22 cellular contexts compared by ENCODE assay signal in genomic region chr17:83004791-83005380, GRCh38.
A peak's percentile ranks its signal among the peaks of the same experiment; 100 is the strongest.
DNase-seq lines count a peak whose midpoint lies in the region; ATAC-seq, FAIRE-seq and TF ChIP-seq lines count a peak whose summit lies in the region.
"Had no signal": no experiment of that assay in that cellular context is flagged by ENCODE, and none has a peak within 500 bp of the region (broad histone marks: within the 10 kb centered on the region; RNA-seq: fewer than 3 reads in every experiment).

No MANE protein-coding gene starts in this region.

- H3K4me2 ChIP-seq in osteoblast (ENCODE audit: insufficient read depth, low read length), result no peak overlapping the region
- H3K4me2 ChIP-seq: BLaER1 had no signal

- no peak for DNase-seq in activated T-cell treated with anti-CD3 and anti-CD28 coated beads, Interleukin-2, amount 50 U/mL, for 24 hours
- no peak for DNase-seq in activated T-cell treated with anti-CD3 and anti-CD28 coated beads, Interleukin-2, amount 50 U/mL, for 72 hours
- DNase-seq in GM12891 (ENCODE audit: insufficient read length, low spot score), result peak; percentile 7
- DNase-seq in RWPE2 (ENCODE audit: low spot score), result peak; percentile 56
- DNase-seq in osteoblast (ENCODE audit: insufficient read length, low spot score, missing footprints), result peak; percentile 68
- no peak for DNase-seq in progenitor cell of endocrine pancreas (ENCODE audit: low spot score, unreplicated experiment)
- no peak for DNase-seq in islet precursor cell
- DNase-seq in stimulated activated CD4-positive, alpha-beta T cell treated with anti-CD3 and anti-CD28 coated beads, Interleukin-4, amount 100 ng/mL, for 4 hours, result no peak
- DNase-seq: CD4-positive, CD25-positive, alpha-beta regulatory T cell; Karpas-422; NCI-H1105; NCI-H146; NCI-H1930; NCI-H2107; NCI-H446; NCI-H524 treated with DMSO at 0.1 percent for 48 hours; NCI-H774 had no signal

- no peaks in the 10 kb centered on the region for H3K4me1 Mint-ChIP-seq in activated T-cell treated with anti-CD3 and anti-CD28 coated beads, Interleukin-2, amount 50 U/mL, for 24 hours (ENCODE audit: low read depth)
- H3K4me1 Mint-ChIP-seq in activated T-cell treated with anti-CD3 and anti-CD28 coated beads, Interleukin-2, amount 50 U/mL, for 72 hours (ENCODE audit: low read depth), result no peaks in the 10 kb centered on the region
- H3K4me1 Mint-ChIP-seq in progenitor cell of endocrine pancreas (ENCODE audit: low read depth), result no peaks in the 10 kb centered on the region
- H3K4me1 Mint-ChIP-seq: CD4-positive, CD25-positive, alpha-beta regulatory T cell had no signal

- no peaks in the 10 kb centered on the region for H3K27me3 Mint-ChIP-seq in activated T-cell treated with anti-CD3 and anti-CD28 coated beads, Interleukin-2, amount 50 U/mL, for 24 hours
- no peaks in the 10 kb centered on the region for H3K27me3 Mint-ChIP-seq in activated T-cell treated with anti-CD3 and anti-CD28 coated beads, Interleukin-2, amount 50 U/mL, for 72 hours (ENCODE audit: low read depth)
- H3K27me3 Mint-ChIP-seq in progenitor cell of endocrine pancreas, result no peaks in the 10 kb centered on the region
- H3K27me3 Mint-ChIP-seq: CD4-positive, CD25-positive, alpha-beta regulatory T cell had no signal

- no peak overlapping the region for H3K4me3 Mint-ChIP-seq in activated T-cell treated with anti-CD3 and anti-CD28 coated beads, Interleukin-2, amount 50 U/mL, for 24 hours
- H3K4me3 Mint-ChIP-seq in activated T-cell treated with anti-CD3 and anti-CD28 coated beads, Interleukin-2, amount 50 U/mL, for 72 hours, result no peak overlapping the region
- no peak overlapping the region for H3K4me3 Mint-ChIP-seq in progenitor cell of endocrine pancreas (ENCODE audit: low read depth)
- H3K4me3 Mint-ChIP-seq: CD4-positive, CD25-positive, alpha-beta regulatory T cell had no signal

- H3K36me3 Mint-ChIP-seq in activated T-cell treated with anti-CD3 and anti-CD28 coated beads, Interleukin-2, amount 50 U/mL, for 24 hours (ENCODE audit: low read depth), result peaks cover 46% of the 10 kb centered on the region
- peaks cover 2% of the 10 kb centered on the region in 2 donors for H3K36me3 Mint-ChIP-seq in activated T-cell treated with anti-CD3 and anti-CD28 coated beads, Interleukin-2, amount 50 U/mL, for 72 hours (ENCODE audit: insufficient read depth in 2 of 2)
- peaks cover 21% of the 10 kb centered on the region for H3K36me3 Mint-ChIP-seq in progenitor cell of endocrine pancreas (ENCODE audit: insufficient read depth)

- no peak for FAIRE-seq in GM12891 (lab: Jason Lieb, UNC)
- FAIRE-seq: G401.6, HepG2, RCC 7860 had no signal

- H4K20me1 ChIP-seq in osteoblast (ENCODE audit: insufficient read depth, low read length), result no peaks in the 10 kb centered on the region
- H4K20me1 ChIP-seq: BLaER1 had no signal

- peak overlapping the region; percentile 30 for H3K27ac Mint-ChIP-seq in activated T-cell treated with anti-CD3 and anti-CD28 coated beads, Interleukin-2, amount 50 U/mL, for 24 hours
- H3K27ac Mint-ChIP-seq in activated T-cell treated with anti-CD3 and anti-CD28 coated beads, Interleukin-2, amount 50 U/mL, for 72 hours, result no peak overlapping the region
- H3K27ac Mint-ChIP-seq in progenitor cell of endocrine pancreas, result no peak overlapping the region
- H3K27ac Mint-ChIP-seq: CD4-positive, CD25-positive, alpha-beta regulatory T cell had no signal

- H3K79me2 ChIP-seq in osteoblast (ENCODE audit: insufficient read depth, low read length), result no peaks in the 10 kb centered on the region

- H3K9me3 Mint-ChIP-seq in activated T-cell treated with anti-CD3 and anti-CD28 coated beads, Interleukin-2, amount 50 U/mL, for 24 hours, result no peaks in the 10 kb centered on the region
- H3K9me3 Mint-ChIP-seq in activated T-cell treated with anti-CD3 and anti-CD28 coated beads, Interleukin-2, amount 50 U/mL, for 72 hours, result no peaks in the 10 kb centered on the region
- no peaks in the 10 kb centered on the region for H3K9me3 Mint-ChIP-seq in progenitor cell of endocrine pancreas (ENCODE audit: low read depth)
- H3K9me3 Mint-ChIP-seq: CD4-positive, CD25-positive, alpha-beta regulatory T cell had no signal

- H3K27ac ChIP-seq in RWPE2 (ENCODE audit: poor library complexity, severe bottlenecking), result no peak overlapping the region
- no peak overlapping the region for H3K27ac ChIP-seq in osteoblast (ENCODE audit: low read depth, low read length)
- H3K27ac ChIP-seq: BLaER1, HL-60 had no signal

- H3K27me3 ChIP-seq in RWPE2 (ENCODE audit: insufficient read depth, poor library complexity, severe bottlenecking) (no peaks in the 10 kb centered on the region), osteoblast (ENCODE audit: insufficient read depth, low read length) (no peaks in the 10 kb centered on the region)
- H3K27me3 ChIP-seq: BLaER1 had no signal

- no peaks in the 10 kb centered on the region for H3K36me3 ChIP-seq in RWPE2 (ENCODE audit: low read depth)
- no peaks in the 10 kb centered on the region for H3K36me3 ChIP-seq in osteoblast (ENCODE audit: insufficient read depth, low read length)

- H3K4me3 ChIP-seq in RWPE2 (ENCODE audit: severe bottlenecking), result no peak overlapping the region
- H3K4me3 ChIP-seq in osteoblast (ENCODE audit: insufficient read depth, low read length), result no peak overlapping the region
- H3K4me3 ChIP-seq: BLaER1 had no signal

- no peak overlapping the region for H2AFZ ChIP-seq in osteoblast (ENCODE audit: low read length)

- H3K9me3 ChIP-seq in RWPE2 (ENCODE audit: severe bottlenecking) (no peaks in the 10 kb centered on the region), osteoblast (ENCODE audit: low read depth, low read length) (no peaks in the 10 kb centered on the region)

- TF ChIP-seq CTCF in RWPE2 (IDR thresholded peaks at IDR 0.05; ENCODE audit: poor library complexity, severe bottlenecking), result no peak
- TF ChIP-seq CTCF in osteoblast (IDR thresholded peaks at IDR 0.05; ENCODE audit: extremely low read depth, low read depth, low read length), result no peak
- TF ChIP-seq CTCF in progenitor cell of endocrine pancreas (IDR thresholded peaks at IDR 0.05; ENCODE audit: unreplicated experiment), result no peak

- no peak for TF ChIP-seq POLR2A in GM12891 (IDR thresholded peaks at IDR 0.05; ENCODE audit: low read depth, low read length)

- H3K4me1 ChIP-seq in RWPE2 (ENCODE audit: insufficient read depth, poor library complexity, severe bottlenecking) (no peaks in the 10 kb centered on the region), osteoblast (ENCODE audit: insufficient read depth, low read length) (no peaks in the 10 kb centered on the region)

- ATAC-seq in activated T-cell treated with anti-CD3 and anti-CD28 coated beads, Interleukin-2, amount 50 U/mL, for 72 hours (replicated peaks in 1 of 2), result no peak
- ATAC-seq in RWPE2 (ENCODE audit: low read depth), result no peak
- ATAC-seq: HepG2 had no signal

TF ChIP-seq in GM12891, 5 proteins besides CTCF, POLR2A, EP300 and RAD21:
- TF ChIP-seq POU2F2 (IDR thresholded peaks at IDR 0.05; ENCODE audit: low read depth, low read length), result no peak
- TF ChIP-seq TAF1 (IDR thresholded peaks at IDR 0.05; ENCODE audit: low read depth, low read length), result no peak
- TF ChIP-seq POLR2AphosphoS5 (IDR thresholded peaks at IDR 0.05; ENCODE audit: low read depth, low read length), result no peak
- no peak for TF ChIP-seq PAX5 (IDR thresholded peaks at IDR 0.05; ENCODE audit: insufficient read depth, low read length, severe bottlenecking)
- no peak for TF ChIP-seq SPI1 (IDR thresholded peaks at IDR 0.05; ENCODE audit: low read depth, low read length)

Comparison
In these comparisons a context has a peak if more than half of its experiments do, and no peak if none do; other contexts are left out.
1. DNase-seq: peak in GM12891 (single experiment), RWPE2 (single experiment) and osteoblast (single experiment); none in activated T-cell treated with anti-CD3 and anti-CD28 coated beads, Interleukin-2, amount 50 U/mL, for 24 hours (single experiment), activated T-cell treated with anti-CD3 and anti-CD28 coated beads, Interleukin-2, amount 50 U/mL, for 72 hours (0 of 2), progenitor cell of endocrine pancreas (single experiment), islet precursor cell (single experiment) and stimulated activated CD4-positive, alpha-beta T cell treated with anti-CD3 and anti-CD28 coated beads, Interleukin-4, amount 100 ng/mL, for 4 hours (0 of 2).